Comparison of ENCODE assay signal across 8 cellular contexts in the genomic region with DNA sequence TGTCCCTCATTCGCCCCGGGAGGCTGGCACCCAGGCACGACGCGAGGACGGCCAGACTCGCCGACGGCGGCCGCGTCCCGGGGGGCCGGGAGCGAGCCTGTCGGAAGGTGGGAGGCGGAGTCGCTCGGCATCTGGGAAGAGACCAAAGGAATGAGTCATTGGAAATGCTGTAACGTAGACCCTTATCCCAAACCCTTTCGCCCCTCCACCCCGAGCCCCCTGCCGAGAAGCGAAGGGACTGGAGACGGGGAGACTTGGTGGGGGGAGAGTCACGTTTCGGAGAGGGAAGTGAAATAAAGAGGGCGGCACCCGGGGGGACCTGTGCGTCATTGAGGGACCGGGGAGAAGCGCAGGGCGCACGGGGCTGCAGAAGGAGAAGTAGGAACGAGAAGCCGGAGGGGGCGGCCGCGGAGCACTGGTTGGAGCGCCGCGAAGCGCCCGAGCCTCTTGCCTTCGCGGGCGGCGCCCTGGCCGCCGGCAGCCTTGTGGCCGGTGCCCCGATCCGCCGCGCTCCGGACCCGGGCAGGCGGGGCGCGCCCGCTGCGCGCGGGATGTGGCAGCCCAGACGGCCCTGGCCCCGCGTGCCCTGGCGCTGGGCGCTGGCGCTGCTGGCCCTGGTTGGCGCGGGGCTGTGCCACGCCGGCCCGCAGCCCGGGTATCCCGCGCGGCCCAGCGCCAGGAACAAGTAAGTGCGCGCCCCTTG. TPM values are rescaled to one million over a fixed set of nuclear protein-coding genes. Genes with fewer than 3 reads are reported as not detected.
DNase-seq lines count a peak whose midpoint lies in the region; ATAC-seq and TF ChIP-seq lines count a peak whose summit lies in the region.

A gene (plus strand): TSS at position 369 of the 703 bp plus-strand sequence. CDS start 183 bp downstream, at position 552.

- H3K27ac Mint-ChIP-seq in HFFc6, result no peak within 1 kb of the TSS
- H3K27ac Mint-ChIP-seq in stimulated activated effector memory CD8-positive, alpha-beta T cell treated with anti-CD3 and anti-CD28 coated beads, Interleukin-12 subunit alpha, Interleukin-12 subunit beta, amount 100 ng/mL, for 72 hours, result no peak within 1 kb of the TSS

- no peaks in the 10 kb centered on the region for H3K9me3 Mint-ChIP-seq in HFFc6
- no peaks in the 10 kb centered on the region for H3K9me3 Mint-ChIP-seq in stimulated activated effector memory CD8-positive, alpha-beta T cell treated with anti-CD3 and anti-CD28 coated beads, Interleukin-12 subunit alpha, Interleukin-12 subunit beta, amount 100 ng/mL, for 72 hours

- DNase-seq in Caki2 (ENCODE audit: low read depth) (peak; percentile 63), HFFc6 (no peak), T-helper 2 cell (peak in 4 of 5 experiments; percentile 8 to 39 (median 16)), choroid plexus epithelial cell (ENCODE audit: low read depth) (peak; percentile 53), lower leg skin (ENCODE audit: low spot score in 2 of 2) (peak; percentile 79 to 96), NCI-H345 treated with DMSO at 0.1 percent for 48 hours (lab: John Stamatoyannopoulos, UW; ENCODE audit: unreplicated experiment) (no peak), DMS153 treated with DMSO at 0.1 percent for 48 hours (lab: John Stamatoyannopoulos, UW; ENCODE audit: unreplicated experiment) (no peak)
- peak; percentile 11 to 60 for DNase-seq in stimulated activated effector memory CD8-positive, alpha-beta T cell treated with anti-CD3 and anti-CD28 coated beads, Interleukin-12 subunit alpha, Interleukin-12 subunit beta, amount 100 ng/mL, for 72 hours (ENCODE audit: low spot score in 2 of 2)

- H3K4me3 ChIP-seq in choroid plexus epithelial cell (ENCODE audit: low read depth, low read length) (peak within 1 kb of the TSS; percentile 66), lower leg skin (ENCODE audit: low read depth, poor library complexity, severe bottlenecking) (peak within 1 kb of the TSS; percentile 33)

- TF ChIP-seq CTCF in HFFc6 (IDR thresholded peaks at IDR 0.05), result no peak
- no peak for TF ChIP-seq CTCF in choroid plexus epithelial cell (conservative IDR thresholded peaks at IDR 0.05; ENCODE audit: low read depth, low read length)
- TF ChIP-seq CTCF in lower leg skin (IDR thresholded peaks at IDR 0.05), result no peak

- intact Hi-C loops in lower leg skin (cut with DNase I; ENCODE audit: low total_unique reads), result no loop called here

- WGBS in lower leg skin, 2 donors, result 1 to 2% methylated on average over 39 to 51 of the region's 82 CpGs

- peaks cover 48% of the 10 kb centered on the region for H3K27me3 Mint-ChIP-seq in HFFc6 (ENCODE audit: insufficient read depth)

- in situ Hi-C loops in Caki2 (cut with HindIII; ENCODE audit: low pct_unique_long_range_greater_than_20kb, low sequenced_read_pairs), result no loop called here

- ATAC-seq in stimulated activated effector memory CD8-positive, alpha-beta T cell treated with anti-CD3 and anti-CD28 coated beads, Interleukin-12 subunit alpha, Interleukin-12 subunit beta, amount 100 ng/mL, for 72 hours, result peak; percentile 52

- TF ChIP-seq POLR2A in lower leg skin (IDR thresholded peaks at IDR 0.05), result peak in 1 of 2 donors; percentile 2

- H3K36me3 Mint-ChIP-seq in HFFc6 (ENCODE audit: low read depth), result no peaks in the 10 kb centered on the region
- no peaks in the 10 kb centered on the region for H3K36me3 Mint-ChIP-seq in stimulated activated effector memory CD8-positive, alpha-beta T cell treated with anti-CD3 and anti-CD28 coated beads, Interleukin-12 subunit alpha, Interleukin-12 subunit beta, amount 100 ng/mL, for 72 hours

- H3K4me3 Mint-ChIP-seq in HFFc6, result peak within 1 kb of the TSS; percentile 83
- H3K4me3 Mint-ChIP-seq in stimulated activated effector memory CD8-positive, alpha-beta T cell treated with anti-CD3 and anti-CD28 coated beads, Interleukin-12 subunit alpha, Interleukin-12 subunit beta, amount 100 ng/mL, for 72 hours, result peak within 1 kb of the TSS; percentile 75

- peaks cover 24% of the 10 kb centered on the region for H3K4me1 Mint-ChIP-seq in HFFc6 (ENCODE audit: low read depth)
- peaks cover 33% of the 10 kb centered on the region for H3K4me1 Mint-ChIP-seq in stimulated activated effector memory CD8-positive, alpha-beta T cell treated with anti-CD3 and anti-CD28 coated beads, Interleukin-12 subunit alpha, Interleukin-12 subunit beta, amount 100 ng/mL, for 72 hours

RNA-seq across cellular contexts. Expression of the gene that starts here (rescaled TPM):
- total RNA-seq in Caki2 (2014; rRNA removed; shearing (Covaris generic); ENCODE audit: low replicate concordance), result 5.8 and 27.3 TPM in 2 replicates
- total RNA-seq in HFFc6 (2021; fragmentation: NEBNext Ultra II Directional; extraction: Animal tissue kit (Norgen Biotek cat#: 25700)), result 10 to 100 TPM in 1 of 6 experiments, 1 to 10 TPM in 5; 5.9 to 10.6 (median 8.2) TPM
- 10 to 100 TPM in 2 of 4 donors, 1 to 10 TPM in 2; 4.0 to 10.9 (median 7.5) TPM for total RNA-seq in lower leg skin

Comparison
In these comparisons a context has a peak if more than half of its experiments do, and no peak if none do; other contexts are left out.
1. DNase-seq: peak in Caki2 (single experiment), T-helper 2 cell (4 of 5), choroid plexus epithelial cell (single experiment), lower leg skin (2 of 2) and stimulated activated effector memory CD8-positive, alpha-beta T cell treated with anti-CD3 and anti-CD28 coated beads, Interleukin-12 subunit alpha, Interleukin-12 subunit beta, amount 100 ng/mL, for 72 hours (2 of 2); none in HFFc6 (single experiment), NCI-H345 treated with DMSO at 0.1 percent for 48 hours (single experiment) and DMS153 treated with DMSO at 0.1 percent for 48 hours (single experiment).